In the genomic region with DNA sequence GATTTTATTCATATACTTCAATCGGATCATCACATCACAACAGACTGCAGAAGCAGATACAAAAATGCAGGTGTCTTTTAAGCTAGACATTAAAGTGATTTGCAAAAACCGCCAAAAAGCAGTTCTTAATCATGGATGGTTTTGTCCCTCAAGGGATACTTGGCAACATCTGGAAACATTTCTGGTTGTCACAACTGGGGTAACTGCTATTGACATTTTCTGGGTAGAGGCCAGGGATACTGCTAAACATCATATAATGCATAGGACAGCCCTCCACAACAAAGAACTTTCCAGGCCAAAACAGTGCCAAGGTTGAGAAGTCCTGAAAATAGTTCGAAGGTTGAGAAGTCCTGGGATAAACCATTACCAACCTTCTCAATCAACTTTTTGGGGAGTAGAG, we compare ENCODE assay signal across 13 cellular contexts.
DNase-seq lines count a peak whose midpoint lies in the region; ATAC-seq and TF ChIP-seq lines count a peak whose summit lies in the region.
"Had no signal": no experiment of that assay in that cellular context is flagged by ENCODE, and none has a peak within 500 bp of the region (broad histone marks: within the 10 kb centered on the region; RNA-seq: fewer than 3 reads in every experiment).

No MANE protein-coding gene starts in this region.

- no peak overlapping the region for H3K18ac ChIP-seq in mesenchymal stem cell (ENCODE audit: low read depth in 1 of 2, low read length in 2 of 2)

- no peak for TF ChIP-seq CTCF in HCT116 (IDR thresholded peaks at IDR 0.05 in 2 of 3, conservative IDR thresholded peaks at IDR 0.05 in 1 of 3; ENCODE audit: borderline replicate concordance in 1 of 3, insufficient read depth in 1 of 3, low read depth in 2 of 3, low read length in 2 of 3)

- RAD21 ChIA-PET in HCT116 (lab: Charles Lee; ENCODE audit: low non-redundant PET in 1 of 2, low total read pairs in 2 of 2, uncharacterized antibody in 2 of 2, unreplicated experiment in 2 of 2) = no interaction called here

- H3K79me1 ChIP-seq in mesenchymal stem cell (replicated peaks; ENCODE audit: low read length, poor library complexity, severe bottlenecking) = peaks cover 2% of the 10 kb centered on the region

- no peak overlapping the region for H4K8ac ChIP-seq in mesenchymal stem cell (ENCODE audit: low read length)

- no peak for TF ChIP-seq POLR2A in HCT116 (IDR thresholded peaks at IDR 0.05; ENCODE audit: borderline replicate concordance, extremely low read depth, insufficient read depth, insufficient read length)

- H3K9me2 ChIP-seq in HCT116 (ENCODE audit: insufficient read depth) = no peaks in the 10 kb centered on the region

- POLR2A ChIA-PET in HCT116 (lab: Charles Lee) = no interaction called here
- POLR2A ChIA-PET in activated CD4-positive, alpha-beta T cell treated with anti-CD3 and anti-CD28 coated beads, Interleukin-2, amount 10 ng/mL, durations not matched to agents 7 days and 5 days (lab: Charles Lee) = no interaction called here

- H3K27me3 ChIP-seq in ACC112 (ENCODE audit: insufficient read depth, low read length) (no peaks in the 10 kb centered on the region), HCT116 (ENCODE audit: insufficient read depth, low read length) (no peaks in the 10 kb centered on the region), mesenchymal stem cell (ENCODE audit: control insufficient read depth in 1 of 2, insufficient read depth in 1 of 2, low read length in 2 of 2) (no peaks in the 10 kb centered on the region)
- H3K27me3 ChIP-seq: BLaER1 had no signal

- H2BK15ac ChIP-seq in mesenchymal stem cell (ENCODE audit: low read depth, poor library complexity, severe bottlenecking) = no peak overlapping the region

- peaks cover 26% of the 10 kb centered on the region for H3K36me3 Mint-ChIP-seq in dendritic cell treated with granulocyte-macrophage colony-stimulating factor and Interleukin-4, amounts not matched to agents 40 ng/mL and 50 ng/mL, for 4 days (ENCODE audit: low read depth)
- peaks cover 42% of the 10 kb centered on the region for H3K36me3 Mint-ChIP-seq in activated CD4-positive, alpha-beta T cell treated with anti-CD3 and anti-CD28 coated beads, Interleukin-2, amount 10 ng/mL, durations not matched to agents 7 days and 5 days (ENCODE audit: low read depth)

- H4K91ac ChIP-seq in mesenchymal stem cell (ENCODE audit: low read length) = no peak overlapping the region

- peaks cover 29% of the 10 kb centered on the region for H3K4me1 ChIP-seq in ACC112 (ENCODE audit: control insufficient read depth, insufficient read depth, low read length, unreplicated experiment)
- peaks cover 40 to 54% of the 10 kb centered on the region in 2 experiments for H3K4me1 ChIP-seq in HCT116 (ENCODE audit: control insufficient read depth in 1 of 2, insufficient read depth in 2 of 2, low read length in 2 of 2)
- no peaks in the 10 kb centered on the region for H3K4me1 ChIP-seq in mesenchymal stem cell (ENCODE audit: control insufficient read depth, insufficient read depth, low read depth, low read length)
- H3K4me1 ChIP-seq: BLaER1 had no signal

- no peak for TF ChIP-seq RAD21 in HCT116 (IDR thresholded peaks at IDR 0.05; ENCODE audit: low read depth)

- H3K4me3 Mint-ChIP-seq in dendritic cell treated with granulocyte-macrophage colony-stimulating factor and Interleukin-4, amounts not matched to agents 40 ng/mL and 50 ng/mL, for 4 days = no peak overlapping the region
- no peak overlapping the region for H3K4me3 Mint-ChIP-seq in activated CD4-positive, alpha-beta T cell treated with anti-CD3 and anti-CD28 coated beads, Interleukin-2, amount 10 ng/mL, durations not matched to agents 7 days and 5 days
- H3K4me3 Mint-ChIP-seq: H9 had no signal

- BruUV-seq in HCT116 (replicated peaks; lab: Mats Ljungman, UMichigan) = no TSS peak

- no peak overlapping the region for H2AK5ac ChIP-seq in mesenchymal stem cell (ENCODE audit: low read length, severe bottlenecking)

- peaks cover 12% of the 10 kb centered on the region for H3K36me3 ChIP-seq in ACC112 (ENCODE audit: insufficient read depth, low read length)
- no peaks in the 10 kb centered on the region for H3K36me3 ChIP-seq in HCT116 (ENCODE audit: control insufficient read depth in 1 of 2, insufficient read depth in 2 of 2, low read length in 2 of 2)
- H3K36me3 ChIP-seq in mesenchymal stem cell (ENCODE audit: control insufficient read depth in 1 of 2, insufficient read depth in 2 of 2, low read depth in 1 of 2, low read length in 2 of 2) = peaks cover 0 to 24% of the 10 kb centered on the region in 2 experiments

- no peak overlapping the region for H2BK5ac ChIP-seq in mesenchymal stem cell (ENCODE audit: low read depth, low read length, poor library complexity, severe bottlenecking)

- CTCF ChIA-PET in HCT116 (lab: Charles Lee) = interaction anchor here (1.4 kb wide), 1 partner anchor 136 kb away, joined by 3 read pairs; no protein-coding TSS in a partner anchor
- CTCF ChIA-PET in activated CD4-positive, alpha-beta T cell treated with anti-CD3 and anti-CD28 coated beads, Interleukin-2, amount 10 ng/mL, durations not matched to agents 7 days and 5 days (lab: Charles Lee) = interaction anchor here (1.6 kb wide), 1 partner anchor 26 kb away, joined by 3 read pairs; no protein-coding TSS in a partner anchor

- H3K23ac ChIP-seq in mesenchymal stem cell (ENCODE audit: low read length in 2 of 2) = no peak overlapping the region

- H3K27me3 Mint-ChIP-seq in dendritic cell treated with granulocyte-macrophage colony-stimulating factor and Interleukin-4, amounts not matched to agents 40 ng/mL and 50 ng/mL, for 4 days = no peaks in the 10 kb centered on the region
- H3K27me3 Mint-ChIP-seq in activated CD4-positive, alpha-beta T cell treated with anti-CD3 and anti-CD28 coated beads, Interleukin-2, amount 10 ng/mL, durations not matched to agents 7 days and 5 days = no peaks in the 10 kb centered on the region

- H3K14ac ChIP-seq in mesenchymal stem cell (ENCODE audit: low read length in 2 of 2) = no peak overlapping the region

- no peak overlapping the region for H2BK120ac ChIP-seq in mesenchymal stem cell (ENCODE audit: low read depth, low read length)

- intact Hi-C loops in HCT116 (cut with micrococcal nuclease) = loop anchor here (5.0 to 10.0 kb wide), 3 partner anchors 415 to 813 kb away; a partner anchor contains a TSS
- intact Hi-C loops in dendritic cell treated with granulocyte-macrophage colony-stimulating factor and Interleukin-4, amounts not matched to agents 40 ng/mL and 50 ng/mL, for 4 days (cut with micrococcal nuclease) = no loop called here

- H3K4me2 ChIP-seq in HCT116 (ENCODE audit: low read length) (peak overlapping the region; percentile 8), mesenchymal stem cell (ENCODE audit: low read length, poor library complexity, severe bottlenecking) (no peak overlapping the region)
- H3K4me2 ChIP-seq: BLaER1 had no signal

- H2AFZ ChIP-seq in ACC112 (ENCODE audit: low read length, unreplicated experiment) (no peak overlapping the region), HCT116 (ENCODE audit: low read depth, low read length, poor library complexity, severe bottlenecking) (no peak overlapping the region), mesenchymal stem cell (ENCODE audit: low read depth, low read length) (no peak overlapping the region)

- no peak for ATAC-seq in HCT116
- no peak for ATAC-seq in HG03521 (IDR thresholded peaks at IDR 0.05; ENCODE audit: unreplicated experiment)

- H3K4me1 Mint-ChIP-seq in dendritic cell treated with granulocyte-macrophage colony-stimulating factor and Interleukin-4, amounts not matched to agents 40 ng/mL and 50 ng/mL, for 4 days (ENCODE audit: low read depth) = peaks cover 28% of the 10 kb centered on the region
- H3K4me1 Mint-ChIP-seq in activated CD4-positive, alpha-beta T cell treated with anti-CD3 and anti-CD28 coated beads, Interleukin-2, amount 10 ng/mL, durations not matched to agents 7 days and 5 days = peaks cover 22% of the 10 kb centered on the region

- no peaks in the 10 kb centered on the region for H3K9me3 Mint-ChIP-seq in dendritic cell treated with granulocyte-macrophage colony-stimulating factor and Interleukin-4, amounts not matched to agents 40 ng/mL and 50 ng/mL, for 4 days
- H3K9me3 Mint-ChIP-seq in activated CD4-positive, alpha-beta T cell treated with anti-CD3 and anti-CD28 coated beads, Interleukin-2, amount 10 ng/mL, durations not matched to agents 7 days and 5 days = no peaks in the 10 kb centered on the region
- H3K9me3 Mint-ChIP-seq: H9 had no signal

- no peak overlapping the region for H3K4ac ChIP-seq in mesenchymal stem cell (ENCODE audit: low read depth in 1 of 2, low read length in 2 of 2)

- no peak overlapping the region for H2BK12ac ChIP-seq in mesenchymal stem cell (ENCODE audit: low read length in 2 of 2)

- 87% methylated on average over 2 of the region's 3 CpGs for WGBS in mesenchymal stem cell

- H3K9ac ChIP-seq in HCT116 (ENCODE audit: low read length) = no peak overlapping the region
- H3K9ac ChIP-seq in mesenchymal stem cell (ENCODE audit: low read length) = no peak overlapping the region
- H3K9ac ChIP-seq: BLaER1 had no signal

- H3K79me2 ChIP-seq in ACC112 (ENCODE audit: control insufficient read depth, insufficient read depth, low read length, unreplicated experiment) (peaks cover 19% of the 10 kb centered on the region), HCT116 (ENCODE audit: insufficient read depth, low read length) (peaks cover 45% of the 10 kb centered on the region)

- H3K27ac ChIP-seq in ACC112 (ENCODE audit: low read depth, low read length) (peak overlapping the region; percentile 54), HCT116 (ENCODE audit: low read depth, low read length) (peak overlapping the region; percentile 63; the same call in 1 of the 2 replicates), mesenchymal stem cell (ENCODE audit: low read length, poor library complexity, severe bottlenecking) (peak overlapping the region; percentile 20)
- H3K27ac ChIP-seq: BLaER1 had no signal

- DNase-seq in HCT116 (ENCODE audit: low read depth, low spot score) = no peak
- no peak for DNase-seq in mesenchymal stem cell
- DNase-seq in activated CD4-positive, alpha-beta T cell treated with anti-CD3 and anti-CD28 coated beads, Interleukin-2, amount 10 ng/mL, durations not matched to agents 7 days and 5 days = no peak
- DNase-seq in cortex of kidney (lab: John Stamatoyannopoulos, UW) = no peak
- DNase-seq: H9, NCI-H1417, NCI-H2029 treated with DMSO at 0.1 percent for 48 hours, NCI-H524, RPMI8226 had no signal

- no peaks in the 10 kb centered on the region for H4K20me1 ChIP-seq in HCT116 (ENCODE audit: insufficient read depth)
- H4K20me1 ChIP-seq: BLaER1 had no signal

- H3K9me3 ChIP-seq in HCT116 (ENCODE audit: control insufficient read depth in 1 of 2, insufficient read depth in 1 of 2, low read depth in 1 of 2, low read length in 2 of 2) = no peaks in the 10 kb centered on the region
- H3K9me3 ChIP-seq in mesenchymal stem cell (ENCODE audit: control insufficient read depth, low read length) = no peaks in the 10 kb centered on the region
- H3K9me3 ChIP-seq: BLaER1 had no signal

- H3K27ac Mint-ChIP-seq in dendritic cell treated with granulocyte-macrophage colony-stimulating factor and Interleukin-4, amounts not matched to agents 40 ng/mL and 50 ng/mL, for 4 days = peak overlapping the region; percentile 34
- no peak overlapping the region for H3K27ac Mint-ChIP-seq in activated CD4-positive, alpha-beta T cell treated with anti-CD3 and anti-CD28 coated beads, Interleukin-2, amount 10 ng/mL, durations not matched to agents 7 days and 5 days

- H3K4me3 ChIP-seq in ACC112 (ENCODE audit: low read depth, low read length) (peak overlapping the region; percentile 11; the same call in 1 of the 2 replicates), HCT116 (replicated peaks in 1 of 2; ENCODE audit: low read depth in 1 of 2, low read length in 2 of 2) (no peak overlapping the region), mesenchymal stem cell (ENCODE audit: insufficient read depth in 1 of 2, low read depth in 1 of 2, low read length in 2 of 2) (no peak overlapping the region)
- H3K4me3 ChIP-seq: BLaER1 had no signal
